34 cellular contexts compared by ENCODE assay signal in genomic region chr7:105917659-105918058, GRCh38.
"Had no signal": no experiment of that assay in that cellular context is flagged by ENCODE, and none has a peak within 500 bp of the region (broad histone marks: within the 10 kb centered on the region; RNA-seq: fewer than 3 reads in every experiment).

No MANE protein-coding gene starts in this region.

- DNase-seq: Karpas-422, Kasumi-1, MG63, MM.1S, NCI-H1048, NCI-H1092, NCI-H1092 treated with DMSO at 0.1 percent for 48 hours, NCI-H1105, NCI-H1105 treated with DMSO at 0.1 percent for 48 hours, NCI-H1417, NCI-H1417 treated with DMSO at 0.1 percent for 48 hours, NCI-H1436, NCI-H1436 treated with DMSO at 0.1 percent for 48 hours, NCI-H146, NCI-H1694, NCI-H1694 treated with DMSO at 0.1 percent for 48 hours, NCI-H187, NCI-H187 treated with DMSO at 0.1 percent for 48 hours, NCI-H1930, NCI-H2029, NCI-H2029 treated with DMSO at 0.1 percent for 48 hours, NCI-H2081, NCI-H2081 treated with DMSO at 0.1 percent for 48 hours, NCI-H2107, NCI-H2171, NCI-H2171 treated with DMSO at 0.1 percent for 48 hours, NCI-H2227 treated with DMSO at 0.1 percent for 48 hours, NCI-H226, NCI-H345, NCI-H446, NCI-H446 treated with DMSO at 0.1 percent for 48 hours, NCI-H510A, NCI-H510A treated with DMSO at 0.1 percent for 48 hours, NCI-H524 had no signal

- H3K4me3 ChIP-seq: MG63 had no signal

- H3K27me3 ChIP-seq: MG63 had no signal

- H3K36me3 ChIP-seq: MG63 had no signal

- H3K9me3 ChIP-seq: MG63 had no signal
